1 cellular context compared by ENCODE assay signal in the genomic region with DNA sequence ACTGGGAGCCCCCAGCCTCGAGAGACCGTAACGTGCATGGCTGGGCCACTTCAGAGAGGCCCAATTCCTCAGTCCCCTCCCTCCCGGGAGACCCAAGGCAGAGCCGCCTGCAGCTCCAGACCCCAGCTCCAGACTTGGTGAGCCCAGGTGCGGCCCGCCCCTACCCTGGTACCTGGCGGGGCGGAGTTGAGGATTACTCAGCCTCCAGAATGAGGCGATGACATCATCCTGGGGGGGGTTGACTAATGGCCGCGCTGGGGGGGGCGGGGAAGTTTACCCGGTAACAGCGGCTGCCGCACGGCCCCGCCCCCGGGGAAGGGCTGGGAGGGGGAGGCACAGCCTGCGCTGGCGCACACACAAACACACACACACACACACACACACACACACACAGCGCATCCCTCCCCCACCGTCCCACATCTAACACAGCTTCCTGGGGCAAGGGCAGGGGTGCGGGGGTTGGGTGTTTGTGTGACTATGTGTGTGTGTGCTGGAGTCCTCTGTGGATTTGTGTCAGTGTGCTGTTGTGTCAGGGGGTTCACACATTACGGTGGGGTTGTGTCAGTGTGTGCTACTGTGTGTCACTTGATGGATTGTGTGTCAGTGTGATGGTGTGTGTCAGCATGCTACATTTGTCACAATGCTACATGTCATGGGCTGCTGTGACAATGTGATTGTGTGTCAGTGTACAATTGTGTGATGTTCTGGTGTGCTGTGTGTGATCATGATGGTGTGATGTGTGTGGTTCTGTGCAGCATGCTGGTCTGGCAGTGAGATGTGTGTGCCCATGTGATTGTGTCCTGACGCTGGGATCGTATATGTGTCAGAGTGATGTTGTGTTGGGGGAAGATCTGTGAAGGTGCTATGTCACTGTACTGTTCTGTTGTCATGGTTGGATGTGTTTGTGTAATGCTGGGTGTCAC.
TF ChIP-seq lines count a peak whose summit lies in the region.

No MANE protein-coding gene starts in this region.

TF ChIP-seq in GM23338, 12 proteins besides CTCF, POLR2A, EP300 and RAD21 (continued from another document):
- TF ChIP-seq, protein P1, sequence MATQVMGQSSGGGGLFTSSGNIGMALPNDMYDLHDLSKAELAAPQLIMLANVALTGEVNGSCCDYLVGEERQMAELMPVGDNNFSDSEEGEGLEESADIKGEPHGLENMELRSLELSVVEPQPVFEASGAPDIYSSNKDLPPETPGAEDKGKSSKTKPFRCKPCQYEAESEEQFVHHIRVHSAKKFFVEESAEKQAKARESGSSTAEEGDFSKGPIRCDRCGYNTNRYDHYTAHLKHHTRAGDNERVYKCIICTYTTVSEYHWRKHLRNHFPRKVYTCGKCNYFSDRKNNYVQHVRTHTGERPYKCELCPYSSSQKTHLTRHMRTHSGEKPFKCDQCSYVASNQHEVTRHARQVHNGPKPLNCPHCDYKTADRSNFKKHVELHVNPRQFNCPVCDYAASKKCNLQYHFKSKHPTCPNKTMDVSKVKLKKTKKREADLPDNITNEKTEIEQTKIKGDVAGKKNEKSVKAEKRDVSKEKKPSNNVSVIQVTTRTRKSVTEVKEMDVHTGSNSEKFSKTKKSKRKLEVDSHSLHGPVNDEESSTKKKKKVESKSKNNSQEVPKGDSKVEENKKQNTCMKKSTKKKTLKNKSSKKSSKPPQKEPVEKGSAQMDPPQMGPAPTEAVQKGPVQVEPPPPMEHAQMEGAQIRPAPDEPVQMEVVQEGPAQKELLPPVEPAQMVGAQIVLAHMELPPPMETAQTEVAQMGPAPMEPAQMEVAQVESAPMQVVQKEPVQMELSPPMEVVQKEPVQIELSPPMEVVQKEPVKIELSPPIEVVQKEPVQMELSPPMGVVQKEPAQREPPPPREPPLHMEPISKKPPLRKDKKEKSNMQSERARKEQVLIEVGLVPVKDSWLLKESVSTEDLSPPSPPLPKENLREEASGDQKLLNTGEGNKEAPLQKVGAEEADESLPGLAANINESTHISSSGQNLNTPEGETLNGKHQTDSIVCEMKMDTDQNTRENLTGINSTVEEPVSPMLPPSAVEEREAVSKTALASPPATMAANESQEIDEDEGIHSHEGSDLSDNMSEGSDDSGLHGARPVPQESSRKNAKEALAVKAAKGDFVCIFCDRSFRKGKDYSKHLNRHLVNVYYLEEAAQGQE (IDR thresholded peaks at IDR 0.05; ENCODE audit: unreplicated experiment) = no peak
